In genomic region chr2:197431858-197432257, GRCh38 we compare ENCODE assay signal across 12 cellular contexts. TPM values are rescaled to one million over a fixed set of nuclear protein-coding genes. Genes with fewer than 3 reads are reported as not detected.
DNase-seq lines count a peak whose midpoint lies in the region; ATAC-seq and TF ChIP-seq lines count a peak whose summit lies in the region.
"Had no signal": no experiment of that assay in that cellular context is flagged by ENCODE, and none has a peak within 500 bp of the region (broad histone marks: within the 10 kb centered on the region; RNA-seq: fewer than 3 reads in every experiment).

No MANE protein-coding gene starts in this region.

- intact Hi-C loops in Caco-2 (cut with micrococcal nuclease; ENCODE audit: unreplicated experiment) = no loop called here
- intact Hi-C loops in breast epithelium (cut with DNase I; ENCODE audit: low total_unique reads) = no loop called here

- in situ Hi-C loops in brain microvascular endothelial cell (cut with HindIII; ENCODE audit: low pct_ligation_motif_present, low sequenced_read_pairs) = no loop called here

- peak overlapping the region; percentile 86 for H3K4me2 ChIP-seq in Karpas-422 (ENCODE audit: low read depth, low read length, poor library complexity, severe bottlenecking)
- H3K4me2 ChIP-seq in neural cell (ENCODE audit: low read length) = no peak overlapping the region

- H3K27me3 Mint-ChIP-seq in Caco-2 (ENCODE audit: insufficient read depth, unreplicated experiment) = no peaks in the 10 kb centered on the region

- POLR2A ChIA-PET in Caco-2 (lab: Charles Lee) = no interaction called here
- POLR2A ChIA-PET in RWPE1 (lab: Yijun Ruan, JAX; ENCODE audit: low non-redundant PET) = no interaction called here

- no peaks in the 10 kb centered on the region for H3K9me3 ChIP-seq in Caco-2
- no peaks in the 10 kb centered on the region for H3K9me3 ChIP-seq in Karpas-422 (ENCODE audit: low read length)
- no peaks in the 10 kb centered on the region for H3K9me3 ChIP-seq in breast epithelium
- no peaks in the 10 kb centered on the region for H3K9me3 ChIP-seq in neural cell (ENCODE audit: low read length)
- H3K9me3 ChIP-seq: gastroesophageal sphincter had no signal

- H3K4me3 ChIP-seq in Caco-2 (ENCODE audit: low read depth, low read length) (no peak overlapping the region), Karpas-422 (ENCODE audit: low read length) (no peak overlapping the region; the same call in 1 of the 2 replicates), breast epithelium (peak overlapping the region in 2 of 3 donors; percentile 2 to 39), neural cell (ENCODE audit: low read length) (peak overlapping the region; percentile 79), brain microvascular endothelial cell (ENCODE audit: low read depth, low read length) (no peak overlapping the region)

- CTCF ChIA-PET in Caco-2 (lab: Charles Lee) = no interaction called here
- CTCF ChIA-PET in RWPE1 (lab: Yijun Ruan, JAX) = no interaction called here

- H3K27ac ChIP-seq in Karpas-422 (ENCODE audit: low read length) (no peak overlapping the region; the same call in 1 of the 2 replicates), breast epithelium (no peak overlapping the region), neural cell (ENCODE audit: low read length) (no peak overlapping the region), RWPE1 (no peak overlapping the region), brain microvascular endothelial cell (no peak overlapping the region)
- H3K27ac ChIP-seq: gastroesophageal sphincter had no signal

- TF ChIP-seq CTCF in Caco-2 (IDR thresholded peaks at IDR 0.05; ENCODE audit: insufficient read depth in 1 of 2, low read depth in 1 of 2, low read length in 1 of 2, severe bottlenecking in 1 of 2, unreplicated experiment in 1 of 2) (no peak), breast epithelium (IDR thresholded peaks at IDR 0.05) (no peak), neural cell (IDR thresholded peaks at IDR 0.05; ENCODE audit: poor library complexity, severe bottlenecking) (no peak), RWPE1 (conservative IDR thresholded peaks at IDR 0.05; ENCODE audit: low read depth) (no peak), brain microvascular endothelial cell (IDR thresholded peaks at IDR 0.05; ENCODE audit: low read depth, low read length, missing control alignments) (no peak)

- no peak for ATAC-seq in HG03521 (IDR thresholded peaks at IDR 0.05; ENCODE audit: unreplicated experiment)
- ATAC-seq: gastroesophageal sphincter had no signal

- peaks cover 6% of the 10 kb centered on the region for H3F3A ChIP-seq in neural cell (ENCODE audit: insufficient read depth, low read length, poor library complexity, severe bottlenecking)

- H3K9ac ChIP-seq in Karpas-422 (ENCODE audit: low read length) (no peak overlapping the region), neural cell (ENCODE audit: low read length) (no peak overlapping the region)

- no TSS peak for BruUV-seq in Caco-2 (replicated peaks; lab: Mats Ljungman, UMichigan)

- H2AFZ ChIP-seq in Karpas-422 (ENCODE audit: low read length) (no peak overlapping the region), neural cell (ENCODE audit: low read depth, low read length) (no peak overlapping the region)

- H3K9me2 ChIP-seq in Karpas-422 (replicated peaks; ENCODE audit: insufficient read depth, low read length) (no peaks in the 10 kb centered on the region), neural cell (ENCODE audit: insufficient read depth, low read length) (no peaks in the 10 kb centered on the region)

- peak overlapping the region; percentile 6 for H3K27ac Mint-ChIP-seq in Caco-2 (ENCODE audit: unreplicated experiment)

- DNase-seq in Caco-2 (no peak), Karpas-422 (no peak), breast epithelium (ENCODE audit: low spot score in 2 of 2) (no peak), RWPE1 (ENCODE audit: low spot score) (no peak), NCI-H1092 (lab: John Stamatoyannopoulos, UW) (no peak), brain microvascular endothelial cell (no peak)
- DNase-seq: activated CD4-positive, alpha-beta T cell treated with anti-CD3 and anti-CD28 coated beads for 1 hour; DMS79 treated with DMSO at 0.1 percent for 48 hours; NCI-H1436 treated with DMSO at 0.1 percent for 48 hours had no signal

- TF ChIP-seq EP300 in neural cell (conservative IDR thresholded peaks at IDR 0.05; ENCODE audit: poor library complexity, severe bottlenecking) = no peak

- peaks cover 20% of the 10 kb centered on the region for H3K4me1 Mint-ChIP-seq in Caco-2 (ENCODE audit: low read depth, unreplicated experiment)

- H3K36me3 Mint-ChIP-seq in Caco-2 (ENCODE audit: insufficient read depth, unreplicated experiment) = peaks cover 61% of the 10 kb centered on the region

- peaks cover 88% of the 10 kb centered on the region for H3K79me2 ChIP-seq in Karpas-422 (ENCODE audit: low read length)
- H3K79me2 ChIP-seq in neural cell (replicated peaks; ENCODE audit: insufficient read depth, low read length) = peaks cover 85% of the 10 kb centered on the region

- no peak for TF ChIP-seq RAD21 in neural cell (conservative IDR thresholded peaks at IDR 0.05)

- TF ChIP-seq POLR2A in breast epithelium (IDR thresholded peaks at IDR 0.05) = no peak

- H3K27me3 ChIP-seq in Caco-2 (replicated peaks; ENCODE audit: control insufficient read depth, insufficient read depth, low read length) (no peaks in the 10 kb centered on the region), Karpas-422 (ENCODE audit: low read length) (no peaks in the 10 kb centered on the region), breast epithelium (no peaks in the 10 kb centered on the region), neural cell (ENCODE audit: insufficient read depth, low read depth, low read length) (no peaks in the 10 kb centered on the region), brain microvascular endothelial cell (replicated peaks) (no peaks in the 10 kb centered on the region)
- H3K27me3 ChIP-seq: gastroesophageal sphincter had no signal

- peak overlapping the region; percentile 92 for H3K4me3 Mint-ChIP-seq in Caco-2 (ENCODE audit: unreplicated experiment)

- peaks cover 6% of the 10 kb centered on the region; the same call in 1 of the 2 replicates for H3K4me1 ChIP-seq in Caco-2
- peaks cover 70% of the 10 kb centered on the region for H3K4me1 ChIP-seq in Karpas-422 (ENCODE audit: low read length)
- peaks cover 5 to 28% of the 10 kb centered on the region in 2 donors for H3K4me1 ChIP-seq in breast epithelium

- no peaks in the 10 kb centered on the region for H3K36me3 ChIP-seq in Caco-2 (ENCODE audit: control insufficient read depth, insufficient read depth, low read length)
- H3K36me3 ChIP-seq in Karpas-422 (ENCODE audit: insufficient read depth, low read length) = peaks cover 10% of the 10 kb centered on the region; the same call in 1 of the 2 replicates
- no peaks in the 10 kb centered on the region for H3K36me3 ChIP-seq in breast epithelium
- H3K36me3 ChIP-seq in neural cell (ENCODE audit: insufficient read depth, low read length) = no peaks in the 10 kb centered on the region
- H3K36me3 ChIP-seq in brain microvascular endothelial cell (replicated peaks) = peaks cover 2% of the 10 kb centered on the region

- H3K9me3 Mint-ChIP-seq in Caco-2 (ENCODE audit: unreplicated experiment) = no peaks in the 10 kb centered on the region

- H4K20me1 ChIP-seq in Karpas-422 (ENCODE audit: insufficient read depth, low read depth, low read length) (peaks cover 72% of the 10 kb centered on the region), neural cell (ENCODE audit: insufficient read depth) (peaks cover 6% of the 10 kb centered on the region)

TF ChIP-seq in neural cell, 6 proteins besides CTCF, POLR2A, EP300 and RAD21:
- TF ChIP-seq EZH2 (IDR thresholded peaks at IDR 0.05; ENCODE audit: borderline replicate concordance, insufficient read depth, low read length, poor library complexity, severe bottlenecking) (no peak), REST (IDR thresholded peaks at IDR 0.05; ENCODE audit: borderline replicate concordance) (no peak), MXI1 (conservative IDR thresholded peaks at IDR 0.05; ENCODE audit: poor library complexity, severe bottlenecking) (no peak), TAF1 (IDR thresholded peaks at IDR 0.05; ENCODE audit: low read depth) (no peak), POLR2AphosphoS5 (IDR thresholded peaks at IDR 0.05) (no peak), SMC3 (conservative IDR thresholded peaks at IDR 0.05; ENCODE audit: poor library complexity) (no peak)

RNA-seq across cellular contexts. Expression of gene SF3B1, which starts 3.0 kb away (rescaled TPM):
- total RNA-seq in Caco-2 (2022) = 273 and 274 TPM in 2 replicates
- 169 and 304 TPM in 2 replicates for total RNA-seq in Karpas-422 (2014; rRNA removed; shearing (Covaris generic); ENCODE audit: low replicate concordance)
- total RNA-seq in breast epithelium = 100 to 1,000 TPM; 403 to 552 (median 415) TPM
- 936 and 1,143 TPM in 2 replicates for polyA plus RNA-seq in neural cell
- polyA minus RNA-seq in neural cell = 486 and 558 TPM in 2 replicates

RNA-seq across cellular contexts. Expression of gene COQ10B, which starts 21.5 kb away (rescaled TPM):
- total RNA-seq in Caco-2 (2022) (22.5 and 25.0 TPM in 2 replicates), breast epithelium (10 to 100 TPM; 30.7 to 34.4 (median 32.8) TPM)
- 12.3 and 23.5 TPM in 2 replicates for total RNA-seq in Karpas-422 (2014; rRNA removed; shearing (Covaris generic); ENCODE audit: low replicate concordance)
- 22.5 and 28.4 TPM in 2 replicates for polyA plus RNA-seq in neural cell
- polyA minus RNA-seq in neural cell = 30.3 and 33.6 TPM in 2 replicates

Comparison
In these comparisons a context has a peak if more than half of its experiments do, and no peak if none do; other contexts are left out.
1. H3K4me3 ChIP-seq: peak in breast epithelium (2 of 3) and neural cell (single experiment); none in Caco-2 (single experiment), Karpas-422 (single experiment) and brain microvascular endothelial cell (single experiment).